17 cellular contexts compared by ENCODE assay signal in genomic region chr2:237244976-237245646, GRCh38.
A peak's percentile ranks its signal among the peaks of the same experiment; 100 is the strongest.
DNase-seq lines count a peak whose midpoint lies in the region; ATAC-seq and TF ChIP-seq lines count a peak whose summit lies in the region.
"Had no signal": no experiment of that assay in that cellular context is flagged by ENCODE, and none has a peak within 500 bp of the region (broad histone marks: within the 10 kb centered on the region; RNA-seq: fewer than 3 reads in every experiment).

No MANE protein-coding gene starts in this region.

- H3K9me2 ChIP-seq in GM23338 (ENCODE audit: insufficient read depth) = peaks cover 21% of the 10 kb centered on the region

- H3K4me1 ChIP-seq in muscle layer of duodenum (ENCODE audit: control insufficient read depth in 1 of 2, insufficient read depth in 2 of 2, low read length in 2 of 2) (no peaks in the 10 kb centered on the region), GM23338 (ENCODE audit: insufficient read depth) (no peaks in the 10 kb centered on the region)

- peaks cover 5 to 7% of the 10 kb centered on the region in 2 donors for H3K9me3 ChIP-seq in muscle layer of duodenum (ENCODE audit: control insufficient read depth in 1 of 2, low read length in 2 of 2)

- no peaks in the 10 kb centered on the region for H3F3A ChIP-seq in GM23338 (replicated peaks; ENCODE audit: low read depth)

- H3K4me2 ChIP-seq in GM23338 = no peak overlapping the region

- no peak overlapping the region for H3K27ac Mint-ChIP-seq in activated CD8-positive, alpha-beta memory T cell treated with anti-CD3 and anti-CD28 coated beads, Interleukin-2, amount 10 ng/mL, durations not matched to agents 7 days and 5 days
- H3K27ac Mint-ChIP-seq in GM23338 = no peak overlapping the region
- H3K27ac Mint-ChIP-seq: effector memory CD8-positive, alpha-beta T cell; type B pancreatic cell had no signal

- H3K4me3 ChIP-seq in fibroblast of mammary gland (ENCODE audit: control insufficient read depth, low read depth, low read length) (no peak overlapping the region), muscle layer of duodenum (ENCODE audit: low read depth in 1 of 2, low read length in 2 of 2) (no peak overlapping the region), GM23338 (no peak overlapping the region)
- H3K4me3 ChIP-seq: cardiac muscle cell had no signal

- H3K79me2 ChIP-seq in GM23338 (replicated peaks; ENCODE audit: insufficient read depth) = no peaks in the 10 kb centered on the region

- peaks cover 3% of the 10 kb centered on the region for H3K9me3 Mint-ChIP-seq in activated CD8-positive, alpha-beta memory T cell treated with anti-CD3 and anti-CD28 coated beads, Interleukin-2, amount 10 ng/mL, durations not matched to agents 7 days and 5 days (ENCODE audit: low read depth)
- peaks cover 30% of the 10 kb centered on the region for H3K9me3 Mint-ChIP-seq in GM23338
- H3K9me3 Mint-ChIP-seq: type B pancreatic cell had no signal

- H3K36me3 ChIP-seq in muscle layer of duodenum (ENCODE audit: control insufficient read depth in 1 of 2, insufficient read depth in 2 of 2, low read length in 2 of 2) (no peaks in the 10 kb centered on the region), GM23338 (ENCODE audit: insufficient read depth) (no peaks in the 10 kb centered on the region; the same call in 1 of the 2 replicates)
- H3K36me3 ChIP-seq: cardiac muscle cell, WERI-Rb-1 had no signal

- H3K4me1 Mint-ChIP-seq in activated CD8-positive, alpha-beta memory T cell treated with anti-CD3 and anti-CD28 coated beads, Interleukin-2, amount 10 ng/mL, durations not matched to agents 7 days and 5 days = no peaks in the 10 kb centered on the region
- no peaks in the 10 kb centered on the region for H3K4me1 Mint-ChIP-seq in GM23338

- H4K20me1 ChIP-seq in GM23338 (replicated peaks; ENCODE audit: insufficient read depth) = no peaks in the 10 kb centered on the region

- CTCF ChIA-PET in activated CD8-positive, alpha-beta memory T cell treated with anti-CD3 and anti-CD28 coated beads, Interleukin-2, amount 10 ng/mL, durations not matched to agents 7 days and 5 days (lab: Charles Lee) = no interaction called here

- peak; percentile 74 for ATAC-seq in Right ventricle myocardium inferior
- ATAC-seq in activated CD8-positive, alpha-beta memory T cell treated with anti-CD3 and anti-CD28 coated beads, Interleukin-2, amount 10 ng/mL, durations not matched to agents 7 days and 5 days = no peak
- ATAC-seq in GM23338 = no peak
- ATAC-seq in HG03432 (IDR thresholded peaks at IDR 0.05; ENCODE audit: unreplicated experiment) = no peak
- ATAC-seq: effector memory CD8-positive, alpha-beta T cell had no signal

- peak overlapping the region; percentile 27 for H3K27ac ChIP-seq in muscle layer of duodenum (ENCODE audit: low read length)
- no peak overlapping the region for H3K27ac ChIP-seq in GM23338 (ENCODE audit: low read depth)
- H3K27ac ChIP-seq: cardiac muscle cell, WERI-Rb-1 had no signal

- no peaks in the 10 kb centered on the region for H3K36me3 Mint-ChIP-seq in activated CD8-positive, alpha-beta memory T cell treated with anti-CD3 and anti-CD28 coated beads, Interleukin-2, amount 10 ng/mL, durations not matched to agents 7 days and 5 days
- H3K36me3 Mint-ChIP-seq in GM23338 (ENCODE audit: low read depth) = peaks cover 3% of the 10 kb centered on the region; the same call in 2 of the 3 replicates
- H3K36me3 Mint-ChIP-seq: type B pancreatic cell had no signal

- H3K27me3 ChIP-seq in muscle layer of duodenum (ENCODE audit: low read depth, low read length) (no peaks in the 10 kb centered on the region), GM23338 (ENCODE audit: insufficient read depth) (no peaks in the 10 kb centered on the region)
- H3K27me3 ChIP-seq: cardiac muscle cell had no signal

- TF ChIP-seq CTCF in fibroblast of mammary gland (conservative IDR thresholded peaks at IDR 0.05; ENCODE audit: control insufficient read depth, insufficient read depth, low read depth, low read length) (no peak), GM23338 (conservative IDR thresholded peaks at IDR 0.05; ENCODE audit: low read depth in 2 of 2) (no peak)

- H2AFZ ChIP-seq in GM23338 = no peak overlapping the region

- DNase-seq in Right ventricle myocardium inferior (ENCODE audit: missing footprints) (no peak), cardiac septum (ENCODE audit: low spot score) (no peak), fibroblast of mammary gland (ENCODE audit: low read depth) (peak; percentile 95), HK-2 (ENCODE audit: unreplicated experiment) (no peak), GM23338 (ENCODE audit: low spot score) (no peak)
- no peak for DNase-seq in activated CD8-positive, alpha-beta memory T cell treated with anti-CD3 and anti-CD28 coated beads, Interleukin-2, amount 10 ng/mL, durations not matched to agents 7 days and 5 days
- DNase-seq: activated gamma-delta T cell; effector memory CD8-positive, alpha-beta T cell; kidney glomerular epithelial cell; NCI-H510A; stimulated activated CD4-positive, alpha-beta T cell treated with anti-CD3 and anti-CD28 coated beads, Interleukin-4, amount 100 ng/mL, for 1 hour; SW 1271; WERI-Rb-1 had no signal

- H3K4me3 Mint-ChIP-seq in activated CD8-positive, alpha-beta memory T cell treated with anti-CD3 and anti-CD28 coated beads, Interleukin-2, amount 10 ng/mL, durations not matched to agents 7 days and 5 days = no peak overlapping the region
- no peak overlapping the region for H3K4me3 Mint-ChIP-seq in GM23338
- H3K4me3 Mint-ChIP-seq: effector memory CD8-positive, alpha-beta T cell; type B pancreatic cell had no signal

- H3K27me3 Mint-ChIP-seq in activated CD8-positive, alpha-beta memory T cell treated with anti-CD3 and anti-CD28 coated beads, Interleukin-2, amount 10 ng/mL, durations not matched to agents 7 days and 5 days = peaks cover 11% of the 10 kb centered on the region
- H3K27me3 Mint-ChIP-seq in GM23338 (ENCODE audit: insufficient read depth, low read depth, poor library complexity) = no peaks in the 10 kb centered on the region
- H3K27me3 Mint-ChIP-seq: type B pancreatic cell had no signal

- intact Hi-C loops in Right ventricle myocardium inferior (cut with DNase I) (no loop called here), cardiac septum (cut with DNase I) (no loop called here)

TF ChIP-seq in GM23338, 12 proteins besides CTCF, POLR2A, EP300 and RAD21 (continues in another document):
- TF ChIP-seq ZNF114 (CRISPR knock-in tag; IDR thresholded peaks at IDR 0.05) (no peak), CREB1 (CRISPR knock-in tag; IDR thresholded peaks at IDR 0.05; ENCODE audit: low read depth) (no peak), POLR2AphosphoS5 (IDR thresholded peaks at IDR 0.05; ENCODE audit: low read depth) (no peak), REST (IDR thresholded peaks at IDR 0.05; ENCODE audit: unreplicated experiment) (no peak)
